Comparison of ENCODE assay signal across 14 cellular contexts in genomic region chr22:31737932-31738331, GRCh38. TPM values are rescaled to one million over a fixed set of nuclear protein-coding genes. Genes with fewer than 3 reads are reported as not detected.
A peak's percentile ranks its signal among the peaks of the same experiment; 100 is the strongest.
DNase-seq lines count a peak whose midpoint lies in the region; ATAC-seq and TF ChIP-seq lines count a peak whose summit lies in the region.
"Had no signal": no experiment of that assay in that cellular context is flagged by ENCODE, and none has a peak within 500 bp of the region (broad histone marks: within the 10 kb centered on the region; RNA-seq: fewer than 3 reads in every experiment).

No MANE protein-coding gene starts in this region.

- H3K9me3 Mint-ChIP-seq in activated CD4-positive, alpha-beta memory T cell treated with anti-CD3 and anti-CD28 coated beads for 36 hours: no peaks in the 10 kb centered on the region
- no peaks in the 10 kb centered on the region for H3K9me3 Mint-ChIP-seq in activated CD4-positive, alpha-beta memory T cell treated with anti-CD3 and anti-CD28 coated beads, Interleukin-2, amount 10 ng/mL, durations not matched to agents 7 days and 5 days
- H3K9me3 Mint-ChIP-seq in natural killer cell (no peaks in the 10 kb centered on the region), type B pancreatic cell (no peaks in the 10 kb centered on the region)
- H3K9me3 Mint-ChIP-seq in natural killer cell treated with Interleukin-12 subunit alpha and Interleukin-12 subunit beta and Interleukin-15 and Interleukin-18, amount 100 ng/mL, for 72 hours: no peaks in the 10 kb centered on the region
- H3K9me3 Mint-ChIP-seq in effector memory CD8-positive, alpha-beta T cell: no peaks in the 10 kb centered on the region
- H3K9me3 Mint-ChIP-seq in activated T-helper 1 cell treated with anti-CD3 and anti-CD28 coated beads, Interleukin-12 subunit alpha, Interleukin-12 subunit beta, Interleukin-2, Interleukin-4 antibody, amounts not matched to agents 30 ng/mL and 10 ng/mL and 1 ng/mL, durations not matched to agents 14 hours and 24 hours and 36 hours: no peaks in the 10 kb centered on the region

- no peak for ATAC-seq in natural killer cell
- ATAC-seq in natural killer cell treated with Interleukin-12 subunit alpha and Interleukin-12 subunit beta and Interleukin-15 and Interleukin-18, amount 100 ng/mL, for 72 hours: no peak
- no peak for ATAC-seq in effector memory CD8-positive, alpha-beta T cell (replicated peaks)

- no peak overlapping the region for H3K4me3 ChIP-seq in Peyer's patch

- H3K4me1 Mint-ChIP-seq in activated CD4-positive, alpha-beta memory T cell treated with anti-CD3 and anti-CD28 coated beads for 36 hours (ENCODE audit: low read depth): peaks cover 53% of the 10 kb centered on the region
- H3K4me1 Mint-ChIP-seq in activated CD4-positive, alpha-beta memory T cell treated with anti-CD3 and anti-CD28 coated beads, Interleukin-2, amount 10 ng/mL, durations not matched to agents 7 days and 5 days: peaks cover 49% of the 10 kb centered on the region
- H3K4me1 Mint-ChIP-seq in natural killer cell: peaks cover 25 to 41% of the 10 kb centered on the region in 2 donors
- peaks cover 29 to 38% of the 10 kb centered on the region in 2 donors for H3K4me1 Mint-ChIP-seq in natural killer cell treated with Interleukin-12 subunit alpha and Interleukin-12 subunit beta and Interleukin-15 and Interleukin-18, amount 100 ng/mL, for 72 hours (ENCODE audit: low read depth in 2 of 2)
- peaks cover 23 to 46% of the 10 kb centered on the region in 2 donors for H3K4me1 Mint-ChIP-seq in effector memory CD8-positive, alpha-beta T cell (ENCODE audit: low read depth in 2 of 2)
- H3K4me1 Mint-ChIP-seq in type B pancreatic cell (ENCODE audit: unreplicated experiment): peaks cover 3% of the 10 kb centered on the region
- peaks cover 25% of the 10 kb centered on the region for H3K4me1 Mint-ChIP-seq in activated T-helper 1 cell treated with anti-CD3 and anti-CD28 coated beads, Interleukin-12 subunit alpha, Interleukin-12 subunit beta, Interleukin-2, Interleukin-4 antibody, amounts not matched to agents 30 ng/mL and 10 ng/mL and 1 ng/mL, durations not matched to agents 14 hours and 24 hours and 36 hours (ENCODE audit: low read depth)

- no peak overlapping the region for H3K27ac ChIP-seq in Peyer's patch

- CTCF ChIA-PET in activated CD4-positive, alpha-beta memory T cell treated with anti-CD3 and anti-CD28 coated beads for 36 hours (lab: Charles Lee): interaction anchor here (0.9 kb wide), 2 partner anchors 72 to 232 kb away, joined by 3 read pairs; no protein-coding TSS in a partner anchor
- CTCF ChIA-PET in activated CD4-positive, alpha-beta memory T cell treated with anti-CD3 and anti-CD28 coated beads, Interleukin-2, amount 10 ng/mL, durations not matched to agents 7 days and 5 days (lab: Charles Lee): interaction anchor here (1.2 kb wide), 1 partner anchor 71 kb away, joined by 3 read pairs; no protein-coding TSS in a partner anchor

- no peak overlapping the region for H3K4me3 Mint-ChIP-seq in activated CD4-positive, alpha-beta memory T cell treated with anti-CD3 and anti-CD28 coated beads for 36 hours
- H3K4me3 Mint-ChIP-seq in activated CD4-positive, alpha-beta memory T cell treated with anti-CD3 and anti-CD28 coated beads, Interleukin-2, amount 10 ng/mL, durations not matched to agents 7 days and 5 days: no peak overlapping the region
- H3K4me3 Mint-ChIP-seq in natural killer cell (no peak overlapping the region), type B pancreatic cell (no peak overlapping the region)
- no peak overlapping the region for H3K4me3 Mint-ChIP-seq in natural killer cell treated with Interleukin-12 subunit alpha and Interleukin-12 subunit beta and Interleukin-15 and Interleukin-18, amount 100 ng/mL, for 72 hours
- H3K4me3 Mint-ChIP-seq in effector memory CD8-positive, alpha-beta T cell: no peak overlapping the region
- H3K4me3 Mint-ChIP-seq in activated T-helper 1 cell treated with anti-CD3 and anti-CD28 coated beads, Interleukin-12 subunit alpha, Interleukin-12 subunit beta, Interleukin-2, Interleukin-4 antibody, amounts not matched to agents 30 ng/mL and 10 ng/mL and 1 ng/mL, durations not matched to agents 14 hours and 24 hours and 36 hours: no peak overlapping the region

- H3K27me3 Mint-ChIP-seq in activated CD4-positive, alpha-beta memory T cell treated with anti-CD3 and anti-CD28 coated beads for 36 hours: no peaks in the 10 kb centered on the region
- no peaks in the 10 kb centered on the region for H3K27me3 Mint-ChIP-seq in activated CD4-positive, alpha-beta memory T cell treated with anti-CD3 and anti-CD28 coated beads, Interleukin-2, amount 10 ng/mL, durations not matched to agents 7 days and 5 days
- H3K27me3 Mint-ChIP-seq in natural killer cell (ENCODE audit: low read depth in 2 of 2) (no peaks in the 10 kb centered on the region), type B pancreatic cell (no peaks in the 10 kb centered on the region)
- no peaks in the 10 kb centered on the region for H3K27me3 Mint-ChIP-seq in natural killer cell treated with Interleukin-12 subunit alpha and Interleukin-12 subunit beta and Interleukin-15 and Interleukin-18, amount 100 ng/mL, for 72 hours
- no peaks in the 10 kb centered on the region for H3K27me3 Mint-ChIP-seq in effector memory CD8-positive, alpha-beta T cell
- no peaks in the 10 kb centered on the region for H3K27me3 Mint-ChIP-seq in activated T-helper 1 cell treated with anti-CD3 and anti-CD28 coated beads, Interleukin-12 subunit alpha, Interleukin-12 subunit beta, Interleukin-2, Interleukin-4 antibody, amounts not matched to agents 30 ng/mL and 10 ng/mL and 1 ng/mL, durations not matched to agents 14 hours and 24 hours and 36 hours (ENCODE audit: insufficient read depth)

- no peaks in the 10 kb centered on the region for H3K9me3 ChIP-seq in Peyer's patch

- intact Hi-C loops in activated CD4-positive, alpha-beta memory T cell treated with anti-CD3 and anti-CD28 coated beads for 36 hours (cut with micrococcal nuclease): no loop called here
- intact Hi-C loops in natural killer cell (cut with micrococcal nuclease): no loop called here
- intact Hi-C loops in activated T-helper 1 cell treated with anti-CD3 and anti-CD28 coated beads, Interleukin-12 subunit alpha, Interleukin-12 subunit beta, Interleukin-2, Interleukin-4 antibody, amounts not matched to agents 30 ng/mL and 10 ng/mL and 1 ng/mL, durations not matched to agents 14 hours and 24 hours and 36 hours (cut with micrococcal nuclease): no loop called here

- peaks cover 20% of the 10 kb centered on the region for H3K36me3 Mint-ChIP-seq in activated CD4-positive, alpha-beta memory T cell treated with anti-CD3 and anti-CD28 coated beads for 36 hours
- H3K36me3 Mint-ChIP-seq in activated CD4-positive, alpha-beta memory T cell treated with anti-CD3 and anti-CD28 coated beads, Interleukin-2, amount 10 ng/mL, durations not matched to agents 7 days and 5 days (ENCODE audit: low read depth): peaks cover 60% of the 10 kb centered on the region
- H3K36me3 Mint-ChIP-seq in natural killer cell (peaks cover 9% of the 10 kb centered on the region), type B pancreatic cell (peaks cover 37% of the 10 kb centered on the region)
- H3K36me3 Mint-ChIP-seq in natural killer cell treated with Interleukin-12 subunit alpha and Interleukin-12 subunit beta and Interleukin-15 and Interleukin-18, amount 100 ng/mL, for 72 hours: peaks cover 14% of the 10 kb centered on the region
- peaks cover 55% of the 10 kb centered on the region for H3K36me3 Mint-ChIP-seq in effector memory CD8-positive, alpha-beta T cell (ENCODE audit: insufficient read depth)
- H3K36me3 Mint-ChIP-seq in activated T-helper 1 cell treated with anti-CD3 and anti-CD28 coated beads, Interleukin-12 subunit alpha, Interleukin-12 subunit beta, Interleukin-2, Interleukin-4 antibody, amounts not matched to agents 30 ng/mL and 10 ng/mL and 1 ng/mL, durations not matched to agents 14 hours and 24 hours and 36 hours (ENCODE audit: low read depth): peaks cover 31% of the 10 kb centered on the region

- H3K27ac Mint-ChIP-seq in activated CD4-positive, alpha-beta memory T cell treated with anti-CD3 and anti-CD28 coated beads for 36 hours: peak overlapping the region; percentile 20
- no peak overlapping the region for H3K27ac Mint-ChIP-seq in activated CD4-positive, alpha-beta memory T cell treated with anti-CD3 and anti-CD28 coated beads, Interleukin-2, amount 10 ng/mL, durations not matched to agents 7 days and 5 days
- H3K27ac Mint-ChIP-seq in natural killer cell (peak overlapping the region; percentile 30 to 47), type B pancreatic cell (peak overlapping the region; percentile 29)
- H3K27ac Mint-ChIP-seq in natural killer cell treated with Interleukin-12 subunit alpha and Interleukin-12 subunit beta and Interleukin-15 and Interleukin-18, amount 100 ng/mL, for 72 hours: peak overlapping the region in 1 of 2 donors; percentile 41
- H3K27ac Mint-ChIP-seq in effector memory CD8-positive, alpha-beta T cell: peak overlapping the region; percentile 25 to 41
- no peak overlapping the region for H3K27ac Mint-ChIP-seq in activated T-helper 1 cell treated with anti-CD3 and anti-CD28 coated beads, Interleukin-12 subunit alpha, Interleukin-12 subunit beta, Interleukin-2, Interleukin-4 antibody, amounts not matched to agents 30 ng/mL and 10 ng/mL and 1 ng/mL, durations not matched to agents 14 hours and 24 hours and 36 hours

- no peak for DNase-seq in activated CD4-positive, alpha-beta memory T cell treated with anti-CD3 and anti-CD28 coated beads for 36 hours
- no peak for DNase-seq in activated CD4-positive, alpha-beta memory T cell treated with anti-CD3 and anti-CD28 coated beads, Interleukin-2, amount 10 ng/mL, durations not matched to agents 7 days and 5 days
- DNase-seq in natural killer cell: no peak
- no peak for DNase-seq in natural killer cell treated with Interleukin-12 subunit alpha and Interleukin-12 subunit beta and Interleukin-15 and Interleukin-18, amount 100 ng/mL, for 72 hours (ENCODE audit: low spot score)
- no peak for DNase-seq in effector memory CD8-positive, alpha-beta T cell
- DNase-seq in type B pancreatic cell (ENCODE audit: extremely low spot score, unreplicated experiment): no peak
- DNase-seq in activated T-helper 1 cell treated with anti-CD3 and anti-CD28 coated beads, Interleukin-12 subunit alpha, Interleukin-12 subunit beta, Interleukin-2, Interleukin-4 antibody, amounts not matched to agents 30 ng/mL and 10 ng/mL and 1 ng/mL, durations not matched to agents 14 hours and 24 hours and 36 hours (ENCODE audit: low spot score): no peak
- DNase-seq in Peyer's patch: no peak
- DNase-seq: DMS 273 treated with DMSO at 0.1 percent for 48 hours, GF-D8, KBM-7, NCI-H1436, NCI-H2029 treated with DMSO at 0.1 percent for 48 hours, NCI-H748 treated with DMSO at 0.1 percent for 48 hours had no signal

- H3K4me1 ChIP-seq in Peyer's patch: peaks cover 0 to 11% (median 0%) of the 10 kb centered on the region in 4 donors

- H3K36me3 ChIP-seq in Peyer's patch: peaks cover 0 to 15% (median 0%) of the 10 kb centered on the region in 3 donors

- TF ChIP-seq CTCF in natural killer cell (IDR thresholded peaks at IDR 0.05): no peak
- TF ChIP-seq CTCF in type B pancreatic cell (conservative IDR thresholded peaks at IDR 0.05): no peak
- no peak for TF ChIP-seq CTCF in Peyer's patch (IDR thresholded peaks at IDR 0.05)

- TF ChIP-seq POLR2A in Peyer's patch (IDR thresholded peaks at IDR 0.05): no peak

- POLR2A ChIA-PET in activated CD4-positive, alpha-beta memory T cell treated with anti-CD3 and anti-CD28 coated beads for 36 hours (lab: Charles Lee): no interaction called here
- POLR2A ChIA-PET in activated CD4-positive, alpha-beta memory T cell treated with anti-CD3 and anti-CD28 coated beads, Interleukin-2, amount 10 ng/mL, durations not matched to agents 7 days and 5 days (lab: Charles Lee): interaction anchor here (0.6 to 1.7 kb wide), 2 partner anchors 11 to 76 kb away, joined by 3 to 5 read pairs; partner anchors contain the start of genes PISD and PRR14L

- no peaks in the 10 kb centered on the region for H3K27me3 ChIP-seq in Peyer's patch

RNA-seq across cellular contexts. Expression of gene PRR14L, which starts 12.0 kb away (rescaled TPM):
- total RNA-seq in activated CD4-positive, alpha-beta memory T cell treated with anti-CD3 and anti-CD28 coated beads for 36 hours: 10 to 100 TPM; 41.3 to 45.2 TPM
- 10 to 100 TPM; 56.3 to 61.3 TPM for total RNA-seq in activated CD4-positive, alpha-beta memory T cell treated with anti-CD3 and anti-CD28 coated beads, Interleukin-2, amount 10 ng/mL, durations not matched to agents 7 days and 5 days
- total RNA-seq in natural killer cell: 10 to 100 TPM; 39.3 to 54.1 (median 54.0) TPM
- total RNA-seq in natural killer cell treated with Interleukin-12 subunit alpha and Interleukin-12 subunit beta and Interleukin-15 and Interleukin-18, amount 100 ng/mL, for 72 hours: 10 to 100 TPM; 80.4 to 99.0 TPM
- 68.9 and 80.9 TPM in 2 replicates for total RNA-seq in type B pancreatic cell (ENCODE audit: low replicate concordance)
- 65.2 and 69.6 TPM in 2 replicates for total RNA-seq in activated T-helper 1 cell treated with anti-CD3 and anti-CD28 coated beads, Interleukin-12 subunit alpha, Interleukin-12 subunit beta, Interleukin-2, Interleukin-4 antibody, amounts not matched to agents 30 ng/mL and 10 ng/mL and 1 ng/mL, durations not matched to agents 14 hours and 24 hours and 36 hours
- total RNA-seq in Peyer's patch: 10 to 100 TPM; 51.7 to 71.0 (median 58.9) TPM

RNA-seq across cellular contexts. Expression of gene DEPDC5, which starts 15.9 kb away (rescaled TPM):
- total RNA-seq in activated CD4-positive, alpha-beta memory T cell treated with anti-CD3 and anti-CD28 coated beads for 36 hours: 10 to 100 TPM; 27.5 to 31.6 TPM
- total RNA-seq in activated CD4-positive, alpha-beta memory T cell treated with anti-CD3 and anti-CD28 coated beads, Interleukin-2, amount 10 ng/mL, durations not matched to agents 7 days and 5 days: 10 to 100 TPM; 32.8 to 33.7 TPM
- total RNA-seq in natural killer cell: 10 to 100 TPM; 56.7 to 67.9 (median 62.6) TPM
- total RNA-seq in natural killer cell treated with Interleukin-12 subunit alpha and Interleukin-12 subunit beta and Interleukin-15 and Interleukin-18, amount 100 ng/mL, for 72 hours: 10 to 100 TPM; 33.8 to 69.3 TPM
- 35.5 and 40.6 TPM in 2 replicates for total RNA-seq in type B pancreatic cell (ENCODE audit: low replicate concordance)
- 39.9 and 42.6 TPM in 2 replicates for total RNA-seq in activated T-helper 1 cell treated with anti-CD3 and anti-CD28 coated beads, Interleukin-12 subunit alpha, Interleukin-12 subunit beta, Interleukin-2, Interleukin-4 antibody, amounts not matched to agents 30 ng/mL and 10 ng/mL and 1 ng/mL, durations not matched to agents 14 hours and 24 hours and 36 hours
- total RNA-seq in Peyer's patch: 10 to 100 TPM; 26.6 to 94.1 (median 38.8) TPM

Comparison
In these comparisons a context has a peak if more than half of its experiments do, and no peak if none do; other contexts are left out.
1. H3K27ac Mint-ChIP-seq: peak in activated CD4-positive, alpha-beta memory T cell treated with anti-CD3 and anti-CD28 coated beads for 36 hours (single experiment), natural killer cell (2 of 2), effector memory CD8-positive, alpha-beta T cell (2 of 2) and type B pancreatic cell (single experiment); none in activated CD4-positive, alpha-beta memory T cell treated with anti-CD3 and anti-CD28 coated beads, Interleukin-2, amount 10 ng/mL, durations not matched to agents 7 days and 5 days (single experiment) and activated T-helper 1 cell treated with anti-CD3 and anti-CD28 coated beads, Interleukin-12 subunit alpha, Interleukin-12 subunit beta, Interleukin-2, Interleukin-4 antibody, amounts not matched to agents 30 ng/mL and 10 ng/mL and 1 ng/mL, durations not matched to agents 14 hours and 24 hours and 36 hours (single experiment).